ENCODE assay signal across 19 cellular contexts in genomic region chr20:3213226-3213625, GRCh38.
"Had no signal": no experiment of that assay in that cellular context is flagged by ENCODE, and none has a peak within 500 bp of the region (broad histone marks: within the 10 kb centered on the region; RNA-seq: fewer than 3 reads in every experiment).

No MANE protein-coding gene starts in this region.

- DNase-seq: KBM-7, MV-4-11, NCI-H1048, NCI-H1105, NCI-H1417, NCI-H1436 treated with DMSO at 0.1 percent for 48 hours, NCI-H1694, NCI-H187 treated with DMSO at 0.1 percent for 48 hours, NCI-H2081 treated with DMSO at 0.1 percent for 48 hours, NCI-H2171, NCI-H226, NCI-H446, NCI-H510A, NCI-H524 treated with DMSO at 0.1 percent for 48 hours, NCI-H69, NCI-H774, Right ventricle myocardium superior, RPMI8226, SIG-M5 had no signal
